8 cellular contexts compared by ENCODE assay signal in genomic region chr2:159185401-159186130, GRCh38.
DNase-seq lines count a peak whose midpoint lies in the region; ATAC-seq, FAIRE-seq and TF ChIP-seq lines count a peak whose summit lies in the region.

No MANE protein-coding gene starts in this region.

- POLR2A ChIA-PET in GM12878 (lab: Charles Lee) = no interaction called here

- H3K27me3 ChIP-seq in GM12878 (replicated peaks in 1 of 2; ENCODE audit: control insufficient read depth in 2 of 2, insufficient read depth in 2 of 2, low read length in 1 of 2) = no peaks in the 10 kb centered on the region

- BruUV-seq in GM12878 (replicated peaks; lab: Mats Ljungman, UMichigan) = no TSS peak

- TF ChIP-seq RAD21 in GM12878 (IDR thresholded peaks at IDR 0.05; ENCODE audit: insufficient read depth, low read depth, low read length) = peak; percentile 80

- no peaks in the 10 kb centered on the region for H3K79me2 ChIP-seq in GM12878 (ENCODE audit: control insufficient read depth, insufficient read depth, low read length)

- peak; percentile 77 for DNase-seq in GM12865 (ENCODE audit: low read depth)
- peak; percentile 70 for DNase-seq in HT-29 (ENCODE audit: low spot score)
- peak; percentile 48 for DNase-seq in GM12878 (ENCODE audit: low read depth, low spot score)
- peak; percentile 75 for DNase-seq in myocyte (ENCODE audit: low read depth)
- DNase-seq in SKM-1 (lab: John Stamatoyannopoulos, UW; ENCODE audit: unreplicated experiment) = no peak
- DNase-seq in NCI-H526 treated with DMSO at 0.1 percent for 48 hours (lab: John Stamatoyannopoulos, UW) = no peak

- in situ Hi-C loops in GM12878 (cut with MboI) = no loop called here

- H3K9ac ChIP-seq in GM12878 (ENCODE audit: control insufficient read depth, insufficient read depth, low read length) = no peak overlapping the region; the same call in 1 of the 2 replicates

- H3K4me1 ChIP-seq in GM12878 (ENCODE audit: control insufficient read depth, insufficient read depth, low read length) = peaks cover 20% of the 10 kb centered on the region

- H3K4me3 ChIP-seq in GM12865 (ENCODE audit: low read depth, low read length) (no peak overlapping the region), GM12878 (0 out of 2 replicates have a peak overlapping the region, but pooled peaks have one; percentile 34)

- H3K36me3 ChIP-seq in GM12878 (ENCODE audit: control insufficient read depth in 2 of 2, insufficient read depth in 2 of 2, low read length in 1 of 2) = no peaks in the 10 kb centered on the region

- SMC1A ChIA-PET in GM12878 (lab: Charles Lee; ENCODE audit: uncharacterized antibody, unreplicated experiment) = interaction anchor here (1.1 to 1.3 kb wide), 3 partner anchors 15 to 46 kb away, joined by 3 to 4 read pairs (median 4); no protein-coding TSS in a partner anchor

- H3K4me2 ChIP-seq in GM12878 (ENCODE audit: control insufficient read depth, insufficient read depth) = peak overlapping the region; percentile 73

- peak; percentile 89 for FAIRE-seq in GM12878 (lab: Jason Lieb, UNC)

- CTCF ChIA-PET in GM12878 (lab: Yijun Ruan, JAX) = interaction anchor here (1.0 to 1.4 kb wide), 4 partner anchors 11 to 282 kb away, joined by 3 to 4 read pairs (median 4); no protein-coding TSS in a partner anchor

- intact Hi-C loops in GM12878 (cut with micrococcal nuclease; ENCODE audit: unreplicated experiment) = no loop called here

- RAD21 ChIA-PET in GM12878 (lab: Charles Lee; ENCODE audit: unreplicated experiment) = interaction anchor here (1.8 kb wide), 1 partner anchor 17 kb away, joined by 4 read pairs; no protein-coding TSS in a partner anchor

- WGBS in GM12878 (ENCODE audit: insufficient coverage, insufficient replicate concordance, low lambda C conversion rate, missing lambda C conversion rate) = 30% methylated on average over 14 of the region's 14 CpGs

- H3K27ac ChIP-seq in GM12878 (ENCODE audit: control insufficient read depth, insufficient read depth) = no peak overlapping the region

- ATAC-seq in GM21515 (IDR thresholded peaks at IDR 0.05; ENCODE audit: unreplicated experiment) (peak; percentile 56), GM12878 (peak; percentile 85), HG03439 (IDR thresholded peaks at IDR 0.05; ENCODE audit: unreplicated experiment) (no peak)

- no peak for TF ChIP-seq EP300 in GM12878 (IDR thresholded peaks at IDR 0.05; ENCODE audit: borderline replicate concordance in 1 of 2, control insufficient read depth in 1 of 2, low read depth in 2 of 2, low read length in 2 of 2)

- no peak for TF ChIP-seq POLR2A in GM12878 (IDR thresholded peaks at IDR 0.05; ENCODE audit: low read depth, low read length)

- TF ChIP-seq CTCF in GM12865 (IDR thresholded peaks at IDR 0.05; ENCODE audit: insufficient read depth, low read depth, low read length, missing control alignments) (peak; percentile 53), GM12878 (IDR thresholded peaks at IDR 0.05 in 2 of 3, conservative IDR thresholded peaks at IDR 0.05 in 1 of 3; ENCODE audit: control insufficient read depth in 2 of 3, extremely low read depth in 1 of 3, insufficient read depth in 1 of 3, low read depth in 3 of 3, low read length in 3 of 3) (peak; percentile 34 to 64 (median 51); a peak in 5 of 6 replicates)

- H2AFZ ChIP-seq in GM12878 (ENCODE audit: control insufficient read depth, low read depth, low read length) = peak overlapping the region; percentile 39

- H4K20me1 ChIP-seq in GM12878 (ENCODE audit: control insufficient read depth, insufficient read depth) = no peaks in the 10 kb centered on the region

- no peaks in the 10 kb centered on the region for H3K9me3 ChIP-seq in GM12878 (replicated peaks; ENCODE audit: control insufficient read depth, insufficient read depth, low read length)

TF ChIP-seq in GM12878, 131 proteins besides CTCF, POLR2A, EP300 and RAD21:
- TF ChIP-seq SMC3 (IDR thresholded peaks at IDR 0.05; ENCODE audit: borderline replicate concordance, low read length) (peak; percentile 37; the same call in 1 of the 2 replicates), RUNX3 (IDR thresholded peaks at IDR 0.05; ENCODE audit: low read length) (peak; percentile 82), IRF4 (IDR thresholded peaks at IDR 0.05; ENCODE audit: low read depth, low read length) (0 out of 2 replicates have a peak, but pooled peaks have one; percentile 7), RCOR1 (conservative IDR thresholded peaks at IDR 0.05; ENCODE audit: low read depth, low read length) (no peak), CREB1 (IDR thresholded peaks at IDR 0.05; ENCODE audit: low read depth) (0 out of 2 replicates have a peak, but pooled peaks have one; percentile 7), CHD4 (IDR thresholded peaks at IDR 0.05) (no peak), CEBPB (IDR thresholded peaks at IDR 0.05; ENCODE audit: borderline replicate concordance in 1 of 2, low read depth in 2 of 2, low read length in 2 of 2) (0 out of 4 replicates have a peak, but pooled peaks of 1 of the 2 experiments have one; percentile 31), JUNB (IDR thresholded peaks at IDR 0.05) (peak; percentile 48), KDM1A (IDR thresholded peaks at IDR 0.05; ENCODE audit: borderline replicate concordance) (no peak), PAX5 (IDR thresholded peaks at IDR 0.05; ENCODE audit: borderline replicate concordance, low read depth, low read length) (0 out of 2 replicates have a peak, but pooled peaks have one; percentile 37), NR2C2 (IDR thresholded peaks at IDR 0.05; ENCODE audit: borderline replicate concordance, control insufficient read depth, insufficient read length, low read depth) (peak; percentile 13), MTA3 (IDR thresholded peaks at IDR 0.05; ENCODE audit: borderline replicate concordance, low read length) (0 out of 2 replicates have a peak, but pooled peaks have one; percentile 44), HDAC2 (IDR thresholded peaks at IDR 0.05) (no peak), NFIC (IDR thresholded peaks at IDR 0.05; ENCODE audit: low read depth, low read length) (peak; percentile 75), TAF1 (IDR thresholded peaks at IDR 0.05; ENCODE audit: borderline replicate concordance, low read depth, low read length) (no peak), EED (IDR thresholded peaks at IDR 0.05; ENCODE audit: low read depth) (peak; percentile 88)
- TF ChIP-seq, protein P1, sequence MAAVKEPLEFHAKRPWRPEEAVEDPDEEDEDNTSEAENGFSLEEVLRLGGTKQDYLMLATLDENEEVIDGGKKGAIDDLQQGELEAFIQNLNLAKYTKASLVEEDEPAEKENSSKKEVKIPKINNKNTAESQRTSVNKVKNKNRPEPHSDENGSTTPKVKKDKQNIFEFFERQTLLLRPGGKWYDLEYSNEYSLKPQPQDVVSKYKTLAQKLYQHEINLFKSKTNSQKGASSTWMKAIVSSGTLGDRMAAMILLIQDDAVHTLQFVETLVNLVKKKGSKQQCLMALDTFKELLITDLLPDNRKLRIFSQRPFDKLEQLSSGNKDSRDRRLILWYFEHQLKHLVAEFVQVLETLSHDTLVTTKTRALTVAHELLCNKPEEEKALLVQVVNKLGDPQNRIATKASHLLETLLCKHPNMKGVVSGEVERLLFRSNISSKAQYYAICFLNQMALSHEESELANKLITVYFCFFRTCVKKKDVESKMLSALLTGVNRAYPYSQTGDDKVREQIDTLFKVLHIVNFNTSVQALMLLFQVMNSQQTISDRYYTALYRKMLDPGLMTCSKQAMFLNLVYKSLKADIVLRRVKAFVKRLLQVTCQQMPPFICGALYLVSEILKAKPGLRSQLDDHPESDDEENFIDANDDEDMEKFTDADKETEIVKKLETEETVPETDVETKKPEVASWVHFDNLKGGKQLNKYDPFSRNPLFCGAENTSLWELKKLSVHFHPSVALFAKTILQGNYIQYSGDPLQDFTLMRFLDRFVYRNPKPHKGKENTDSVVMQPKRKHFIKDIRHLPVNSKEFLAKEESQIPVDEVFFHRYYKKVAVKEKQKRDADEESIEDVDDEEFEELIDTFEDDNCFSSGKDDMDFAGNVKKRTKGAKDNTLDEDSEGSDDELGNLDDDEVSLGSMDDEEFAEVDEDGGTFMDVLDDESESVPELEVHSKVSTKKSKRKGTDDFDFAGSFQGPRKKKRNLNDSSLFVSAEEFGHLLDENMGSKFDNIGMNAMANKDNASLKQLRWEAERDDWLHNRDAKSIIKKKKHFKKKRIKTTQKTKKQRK (IDR thresholded peaks at IDR 0.05; ENCODE audit: low read depth, low read length) = no peak

Comparison
In these comparisons a context has a peak if more than half of its experiments do, and no peak if none do; other contexts are left out.
1. DNase-seq: peak in GM12865 (single experiment), HT-29 (single experiment), GM12878 (single experiment) and myocyte (single experiment); none in SKM-1 (single experiment) and NCI-H526 treated with DMSO at 0.1 percent for 48 hours (single experiment).